ENCODE assay signal across 19 cellular contexts in the genomic region with DNA sequence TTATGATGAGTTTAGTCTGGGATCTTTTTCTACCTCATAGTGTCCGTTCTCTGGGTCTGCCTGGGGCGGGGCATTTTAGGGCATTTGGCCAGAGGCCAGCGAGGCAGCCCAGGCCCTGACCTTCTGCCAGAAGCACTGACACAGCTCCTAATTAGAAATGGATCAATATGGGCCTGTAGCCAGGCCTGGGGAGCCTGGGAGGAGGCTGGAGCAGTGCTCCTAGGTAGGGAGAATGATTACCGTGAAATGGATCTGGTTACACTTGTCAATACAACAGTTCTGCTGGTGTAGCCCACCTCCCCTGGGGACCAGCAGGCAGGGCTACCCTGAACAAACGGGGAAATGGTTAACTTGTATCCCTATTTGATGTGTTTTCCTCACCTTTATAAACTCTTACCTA. TPM values are rescaled to one million over a fixed set of nuclear protein-coding genes. Genes with fewer than 3 reads are reported as not detected.
DNase-seq lines count a peak whose midpoint lies in the region; ATAC-seq, FAIRE-seq and TF ChIP-seq lines count a peak whose summit lies in the region.
"Had no signal": no experiment of that assay in that cellular context is flagged by ENCODE, and none has a peak within 500 bp of the region (broad histone marks: within the 10 kb centered on the region; RNA-seq: fewer than 3 reads in every experiment).

No MANE protein-coding gene starts in this region.

- DNase-seq in CD8-positive, alpha-beta memory T cell: no peak
- DNase-seq in MM.1S (no peak), body of pancreas (peak in 3 of 4 donors; percentile 18 to 26 (median 21)), pancreas (peak in 4 of 6 donors; percentile 24 to 50 (median 42)), neural progenitor cell (ENCODE audit: low spot score) (no peak), HPDE6-E6E7 (ENCODE audit: extremely low spot score) (no peak), H7 (no peak)
- DNase-seq: activated CD4-positive, CD25-positive, alpha-beta regulatory T cell treated with anti-CD3 and anti-CD28 coated beads, Interleukin-2, amount 50 U/mL, for 72 hours; activated naive CD4-positive, alpha-beta T cell treated with anti-CD3 and anti-CD28 coated beads, Interleukin-2, amount 10 ng/mL, durations not matched to agents 7 days and 5 days; activated T-cell treated with anti-CD3 and anti-CD28 coated beads, Interleukin-2, amount 50 U/mL, for 48 hours; COR-L47; left lung; MG63; midbrain; NCI-H1694 treated with DMSO at 0.1 percent for 48 hours; psoas muscle; stimulated activated CD4-positive, alpha-beta T cell treated with anti-CD3 and anti-CD28 coated beads, Interleukin-2, amount 100 ng/mL, for 24 hours had no signal

- H3F3A ChIP-seq in MM.1S (ENCODE audit: insufficient read depth, low read length): peaks cover 44% of the 10 kb centered on the region
- peaks cover 6% of the 10 kb centered on the region for H3F3A ChIP-seq in neural progenitor cell (ENCODE audit: low read depth)

- TF ChIP-seq CTCF in MM.1S (IDR thresholded peaks at IDR 0.05; ENCODE audit: low read length) (no peak), body of pancreas (IDR thresholded peaks at IDR 0.05) (no peak), pancreas (IDR thresholded peaks at IDR 0.05) (no peak), neural progenitor cell (IDR thresholded peaks at IDR 0.05) (no peak)

- POLR2A ChIA-PET in CD8-positive, alpha-beta memory T cell (lab: Charles Lee): no interaction called here

- H3K36me3 Mint-ChIP-seq in CD8-positive, alpha-beta memory T cell: peaks cover 0 to 7% (median 5%) of the 10 kb centered on the region in 3 donors
- peaks cover 18% of the 10 kb centered on the region for H3K36me3 Mint-ChIP-seq in neural progenitor cell

- H3K9me3 Mint-ChIP-seq in CD8-positive, alpha-beta memory T cell: no peaks in the 10 kb centered on the region
- H3K9me3 Mint-ChIP-seq in neural progenitor cell: peaks cover 8% of the 10 kb centered on the region
- H3K9me3 Mint-ChIP-seq: activated naive CD4-positive, alpha-beta T cell treated with anti-CD3 and anti-CD28 coated beads, Interleukin-2, amount 10 ng/mL, durations not matched to agents 7 days and 5 days had no signal

- H3K79me2 ChIP-seq in MM.1S (ENCODE audit: low read length) (peaks cover 99% of the 10 kb centered on the region), neural progenitor cell (ENCODE audit: low read depth) (peaks cover 97% of the 10 kb centered on the region)

- H2AFZ ChIP-seq in MM.1S (ENCODE audit: low read length) (no peak overlapping the region), neural progenitor cell (replicated peaks) (no peak overlapping the region)

- intact Hi-C loops in body of pancreas (cut with DNase I) (no loop called here), pancreas (cut with DNase I) (no loop called here)

- peak overlapping the region; percentile 49 for H3K4me2 ChIP-seq in MM.1S (ENCODE audit: low read depth, low read length)
- no peak overlapping the region for H3K4me2 ChIP-seq in neural progenitor cell

- no peaks in the 10 kb centered on the region for H3K27me3 ChIP-seq in CD8-positive, alpha-beta memory T cell (ENCODE audit: insufficient read depth, low read length, poor library complexity, severe bottlenecking)
- H3K27me3 ChIP-seq in MM.1S (replicated peaks; ENCODE audit: insufficient read depth, low read length) (no peaks in the 10 kb centered on the region), body of pancreas (no peaks in the 10 kb centered on the region), pancreas (no peaks in the 10 kb centered on the region), neural progenitor cell (no peaks in the 10 kb centered on the region), H7 (ENCODE audit: control insufficient read depth, insufficient read depth, low read length) (no peaks in the 10 kb centered on the region)
- H3K27me3 ChIP-seq: left lung, MG63, upper lobe of left lung had no signal

- CTCF ChIA-PET in CD8-positive, alpha-beta memory T cell (lab: Charles Lee): no interaction called here

- FAIRE-seq in pancreas (lab: Jason Lieb, UNC): no peak

- peak overlapping the region in 2 of 7 donors; percentile 17 to 19 for H3K4me3 Mint-ChIP-seq in CD8-positive, alpha-beta memory T cell
- no peak overlapping the region for H3K4me3 Mint-ChIP-seq in neural progenitor cell
- H3K4me3 Mint-ChIP-seq: activated naive CD4-positive, alpha-beta T cell treated with anti-CD3 and anti-CD28 coated beads, Interleukin-2, amount 10 ng/mL, durations not matched to agents 7 days and 5 days had no signal

- ATAC-seq in body of pancreas (peak; percentile 40), pancreas (peak in 2 of 4 donors; percentile 61 to 78), GM18870 (IDR thresholded peaks at IDR 0.05; ENCODE audit: unreplicated experiment) (no peak)
- ATAC-seq: left lung had no signal

- H3K9ac ChIP-seq in MM.1S (ENCODE audit: low read length): no peak overlapping the region
- no peak overlapping the region for H3K9ac ChIP-seq in neural progenitor cell

- no peaks in the 10 kb centered on the region for H3K9me3 ChIP-seq in CD8-positive, alpha-beta memory T cell (ENCODE audit: low read length)
- H3K9me3 ChIP-seq in MM.1S (replicated peaks; ENCODE audit: insufficient read depth, low read length) (no peaks in the 10 kb centered on the region), body of pancreas (peaks cover 0 to 3% (median 0%) of the 10 kb centered on the region in 3 donors), pancreas (no peaks in the 10 kb centered on the region), neural progenitor cell (ENCODE audit: low read depth) (no peaks in the 10 kb centered on the region)
- H3K9me3 ChIP-seq: left lung, psoas muscle, upper lobe of left lung had no signal

- H4K20me1 ChIP-seq in MM.1S (ENCODE audit: insufficient read depth, low read length) (peaks cover 60% of the 10 kb centered on the region), neural progenitor cell (ENCODE audit: low read depth) (peaks cover 70% of the 10 kb centered on the region)

- H3K4me3 ChIP-seq in CD8-positive, alpha-beta memory T cell (ENCODE audit: low read length): no peak overlapping the region
- H3K4me3 ChIP-seq in MM.1S (ENCODE audit: low read length) (no peak overlapping the region), body of pancreas (no peak overlapping the region), pancreas (no peak overlapping the region), neural progenitor cell (no peak overlapping the region), H7 (ENCODE audit: insufficient read depth, low read depth, low read length) (no peak overlapping the region)
- H3K4me3 ChIP-seq: left lung, MG63, psoas muscle, upper lobe of left lung had no signal

- no peak overlapping the region for H3K27ac ChIP-seq in CD8-positive, alpha-beta memory T cell (ENCODE audit: low read depth, low read length)
- H3K27ac ChIP-seq in MM.1S (ENCODE audit: low read length) (peak overlapping the region; percentile 37; the same call in 1 of the 2 replicates), body of pancreas (peak overlapping the region in 1 of 4 donors; percentile 6), pancreas (no peak overlapping the region), neural progenitor cell (no peak overlapping the region)
- H3K27ac ChIP-seq: left lung, psoas muscle had no signal

- WGBS in body of pancreas, 2 donors: 31 to 40% methylated on average over 5 of the region's 5 CpGs
- WGBS in pancreas, 2 donors: 25 to 26% methylated on average over 5 of the region's 5 CpGs

- peaks cover 73% of the 10 kb centered on the region for H3K4me1 ChIP-seq in CD8-positive, alpha-beta memory T cell (ENCODE audit: insufficient read depth, low read length)
- H3K4me1 ChIP-seq in MM.1S (ENCODE audit: low read length) (peaks cover 78% of the 10 kb centered on the region), body of pancreas (peaks cover 48% of the 10 kb centered on the region), pancreas (peaks cover 19 to 37% (median 25%) of the 10 kb centered on the region in 3 donors), neural progenitor cell (peaks cover 34% of the 10 kb centered on the region)

- peaks cover 81 to 93% (median 91%) of the 10 kb centered on the region in 3 donors for H3K4me1 Mint-ChIP-seq in CD8-positive, alpha-beta memory T cell
- H3K4me1 Mint-ChIP-seq in neural progenitor cell: peaks cover 25% of the 10 kb centered on the region

- H3K9me2 ChIP-seq in MM.1S (replicated peaks; ENCODE audit: insufficient read depth, low read length): no peaks in the 10 kb centered on the region

- TF ChIP-seq POLR2A in body of pancreas (IDR thresholded peaks at IDR 0.05): no peak

- H3K27me3 Mint-ChIP-seq in CD8-positive, alpha-beta memory T cell: no peaks in the 10 kb centered on the region
- H3K27me3 Mint-ChIP-seq in neural progenitor cell (ENCODE audit: insufficient read depth, low read depth): no peaks in the 10 kb centered on the region
- H3K27me3 Mint-ChIP-seq: activated naive CD4-positive, alpha-beta T cell treated with anti-CD3 and anti-CD28 coated beads, Interleukin-2, amount 10 ng/mL, durations not matched to agents 7 days and 5 days had no signal

- H3K27ac Mint-ChIP-seq in CD8-positive, alpha-beta memory T cell: peak overlapping the region in 6 of 8 donors; percentile 40 to 93 (median 64)
- no peak overlapping the region for H3K27ac Mint-ChIP-seq in neural progenitor cell
- H3K27ac Mint-ChIP-seq: activated naive CD4-positive, alpha-beta T cell treated with anti-CD3 and anti-CD28 coated beads, Interleukin-2, amount 10 ng/mL, durations not matched to agents 7 days and 5 days had no signal

- no peaks in the 10 kb centered on the region for H3K36me3 ChIP-seq in CD8-positive, alpha-beta memory T cell (ENCODE audit: insufficient read depth, low read length)
- 0 out of 2 replicates have a peak, but pooled peaks cover 4% of the 10 kb centered on the region for H3K36me3 ChIP-seq in MM.1S (replicated peaks; ENCODE audit: insufficient read depth, low read length)
- no peaks in the 10 kb centered on the region for H3K36me3 ChIP-seq in body of pancreas (replicated peaks in 1 of 2; ENCODE audit: insufficient read depth in 1 of 2, low read depth in 2 of 2)
- no peaks in the 10 kb centered on the region for H3K36me3 ChIP-seq in pancreas
- no peaks in the 10 kb centered on the region for H3K36me3 ChIP-seq in neural progenitor cell
- no peaks in the 10 kb centered on the region for H3K36me3 ChIP-seq in H7 (replicated peaks; ENCODE audit: control insufficient read depth, insufficient read depth, low read length)
- H3K36me3 ChIP-seq: left lung, MG63, upper lobe of left lung had no signal

RNA-seq across cellular contexts. Expression of gene RALY, which starts 23.0 kb away (rescaled TPM):
- 100 to 1,000 TPM; 159 to 160 TPM for total RNA-seq in CD8-positive, alpha-beta memory T cell
- polyA plus RNA-seq in CD8-positive, alpha-beta memory T cell: 230 TPM
- 10 to 100 TPM; 37.9 to 49.3 TPM for total RNA-seq in body of pancreas
- total RNA-seq in pancreas: 10 to 100 TPM; 30.0 to 58.5 (median 40.5) TPM
- polyA plus RNA-seq in pancreas: 10 to 100 TPM; 57.9 to 60.4 TPM
- 102 and 178 TPM in 2 replicates for total RNA-seq in neural progenitor cell (ENCODE audit: low replicate concordance)
- total RNA-seq in H7 (2014; rRNA removed; shearing (Covaris generic)): 147 and 164 TPM in 2 replicates

Comparison
In these comparisons a context has a peak if more than half of its experiments do, and no peak if none do; other contexts are left out.
1. DNase-seq: peak in body of pancreas (3 of 4) and pancreas (4 of 6); none in CD8-positive, alpha-beta memory T cell (0 of 5), MM.1S (single experiment), neural progenitor cell (single experiment), HPDE6-E6E7 (single experiment) and H7 (single experiment).